In genomic region chrX:111083101-111083500, GRCh38 we compare ENCODE assay signal across 19 cellular contexts.
DNase-seq lines count a peak whose midpoint lies in the region; ATAC-seq and TF ChIP-seq lines count a peak whose summit lies in the region.
"Had no signal": no experiment of that assay in that cellular context is flagged by ENCODE, and none has a peak within 500 bp of the region (broad histone marks: within the 10 kb centered on the region; RNA-seq: fewer than 3 reads in every experiment).

No MANE protein-coding gene starts in this region.

- H3K4me3 ChIP-seq in astrocyte of the cerebellum (ENCODE audit: low read depth, low read length), result no peak overlapping the region
- H3K4me3 ChIP-seq: GM12878, PC-9 had no signal

- TF ChIP-seq CTCF in astrocyte of the cerebellum (IDR thresholded peaks at IDR 0.05; ENCODE audit: low read depth, low read length, missing control alignments), result no peak

- no peak overlapping the region for H3K27ac Mint-ChIP-seq in stimulated activated naive CD8-positive, alpha-beta T cell treated with anti-CD3 and anti-CD28 coated beads, Interleukin-15, amount 100 ng/mL, for 72 hours
- H3K27ac Mint-ChIP-seq: B cell had no signal

- no peaks in the 10 kb centered on the region for H3K9me3 Mint-ChIP-seq in stimulated activated naive CD8-positive, alpha-beta T cell treated with anti-CD3 and anti-CD28 coated beads, Interleukin-15, amount 100 ng/mL, for 72 hours

- no peaks in the 10 kb centered on the region for H3K4me1 Mint-ChIP-seq in stimulated activated naive CD8-positive, alpha-beta T cell treated with anti-CD3 and anti-CD28 coated beads, Interleukin-15, amount 100 ng/mL, for 72 hours
- H3K4me1 Mint-ChIP-seq: B cell had no signal

- H3K27me3 Mint-ChIP-seq in stimulated activated naive CD8-positive, alpha-beta T cell treated with anti-CD3 and anti-CD28 coated beads, Interleukin-15, amount 100 ng/mL, for 72 hours, result no peaks in the 10 kb centered on the region
- H3K27me3 Mint-ChIP-seq: B cell had no signal

- H3K4me3 Mint-ChIP-seq in stimulated activated naive CD8-positive, alpha-beta T cell treated with anti-CD3 and anti-CD28 coated beads, Interleukin-15, amount 100 ng/mL, for 72 hours, result no peak overlapping the region
- H3K4me3 Mint-ChIP-seq: B cell had no signal

- ATAC-seq in stimulated activated naive CD8-positive, alpha-beta T cell treated with anti-CD3 and anti-CD28 coated beads, Interleukin-15, amount 100 ng/mL, for 72 hours, result no peak
- ATAC-seq: GM12878, HepG2 had no signal

- in situ Hi-C loops in astrocyte of the cerebellum (cut with HindIII; ENCODE audit: low sequenced_read_pairs), result no loop called here

- DNase-seq in NOMO-1 treated with DMSO at 0.1 percent for 48 hours (lab: John Stamatoyannopoulos, UW; ENCODE audit: unreplicated experiment), result peak; percentile 3
- DNase-seq in NOMO-1 treated with dmso at 0.1 percent for 144 hours (lab: John Stamatoyannopoulos, UW; ENCODE audit: unreplicated experiment), result no peak
- DNase-seq in astrocyte of the cerebellum (ENCODE audit: low read depth), result peak; percentile 59
- DNase-seq in foreskin melanocyte, result peak; percentile 2
- no peak for DNase-seq in stimulated activated naive CD4-positive, alpha-beta T cell treated with Interleukin-2 at 50 U/mL for 16 hours (lab: John Stamatoyannopoulos, UW)
- DNase-seq in stimulated activated naive CD8-positive, alpha-beta T cell treated with anti-CD3 and anti-CD28 coated beads, Interleukin-15, amount 100 ng/mL, for 72 hours, result no peak
- no peak for DNase-seq in LoVo (ENCODE audit: low spot score)
- DNase-seq: COR-L47, DMS 273 treated with DMSO at 0.1 percent for 48 hours, KBM-7, NCI-H1048, NCI-H1436, NCI-H1930, NCI-H345, NCI-H524 treated with DMSO at 0.1 percent for 48 hours, PC-9 had no signal

Comparison
In these comparisons a context has a peak if more than half of its experiments do, and no peak if none do; other contexts are left out.
1. DNase-seq: peak in NOMO-1 treated with DMSO at 0.1 percent for 48 hours (single experiment), astrocyte of the cerebellum (single experiment) and foreskin melanocyte (single experiment); none in NOMO-1 treated with dmso at 0.1 percent for 144 hours (single experiment), stimulated activated naive CD4-positive, alpha-beta T cell treated with Interleukin-2 at 50 U/mL for 16 hours (single experiment), stimulated activated naive CD8-positive, alpha-beta T cell treated with anti-CD3 and anti-CD28 coated beads, Interleukin-15, amount 100 ng/mL, for 72 hours (0 of 2) and LoVo (single experiment).